ENCODE assay signal across 8 cellular contexts in the genomic region with DNA sequence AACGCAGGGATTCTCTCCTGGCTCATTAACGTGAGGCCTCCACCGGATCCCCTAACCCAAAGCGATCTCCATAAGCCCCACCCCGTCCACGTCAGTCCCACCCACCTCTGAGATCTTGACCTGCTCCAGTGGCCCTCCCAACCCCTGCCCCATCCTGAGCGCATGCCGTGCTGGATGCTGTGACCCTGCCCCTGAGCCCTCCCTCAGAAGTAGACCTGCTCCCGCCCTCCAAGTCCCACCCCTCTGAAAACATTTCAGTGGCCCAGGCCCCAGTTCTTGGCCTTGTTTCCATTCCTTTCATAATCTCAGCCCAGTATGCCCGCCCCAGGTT. TPM values are rescaled to one million over a fixed set of nuclear protein-coding genes. Genes with fewer than 3 reads are reported as not detected.
DNase-seq lines count a peak whose midpoint lies in the region; ATAC-seq, FAIRE-seq and TF ChIP-seq lines count a peak whose summit lies in the region.

No MANE protein-coding gene starts in this region.

- no peak overlapping the region for H3K27ac ChIP-seq in CD4-positive, alpha-beta T cell (ENCODE audit: low read depth, low read length)
- H3K27ac ChIP-seq in HEK293 (ENCODE audit: extremely low read depth, low read depth, low read length) (no peak overlapping the region), tibial nerve (no peak overlapping the region)

- no peaks in the 10 kb centered on the region for H3K9me3 ChIP-seq in CD4-positive, alpha-beta T cell (ENCODE audit: control insufficient read depth, low read length)
- no peaks in the 10 kb centered on the region for H3K9me3 ChIP-seq in HEK293 (ENCODE audit: control insufficient read depth, insufficient read depth, low read depth, low read length)
- H3K9me3 ChIP-seq in tibial nerve: no peaks in the 10 kb centered on the region

- no peak for TF ChIP-seq CTCF in CD4-positive, alpha-beta T cell (IDR thresholded peaks at IDR 0.05)
- TF ChIP-seq CTCF in HEK293 (tag by site-specific recombination; IDR thresholded peaks at IDR 0.05) (no peak), tibial nerve (IDR thresholded peaks at IDR 0.05) (no peak)

- H3K36me3 ChIP-seq in HEK293 (ENCODE audit: control insufficient read depth in 2 of 2, insufficient read depth in 1 of 2, low read length in 2 of 2) (no peaks in the 10 kb centered on the region), tibial nerve (no peaks in the 10 kb centered on the region)

- FAIRE-seq in H54 (lab: Jason Lieb, UNC): no peak

- no peaks in the 10 kb centered on the region for H3K27me3 ChIP-seq in CD4-positive, alpha-beta T cell (ENCODE audit: control insufficient read depth, insufficient read depth, low read length)
- H3K27me3 ChIP-seq in tibial nerve: peaks cover 0 to 34% of the 10 kb centered on the region in 2 donors

- POLR2A ChIA-PET in CD4-positive, alpha-beta T cell (lab: Charles Lee): no interaction called here
- POLR2A ChIA-PET in HEK293 (lab: Yijun Ruan, JAX): interaction anchor here (0.6 kb wide), 1 partner anchor 171 kb away, joined by 3 read pairs; no protein-coding TSS in a partner anchor
- POLR2A ChIA-PET in naive thymus-derived CD8-positive, alpha-beta T cell (lab: Charles Lee): no interaction called here

- 26 to 27% methylated on average over 9 to 10 of the region's 10 CpGs for WGBS in tibial nerve, 2 donors

- H3K27me3 Mint-ChIP-seq in CD4-positive, alpha-beta T cell: peaks cover 44% of the 10 kb centered on the region
- H3K27me3 Mint-ChIP-seq in central memory CD8-positive, alpha-beta T cell: peaks cover 42% of the 10 kb centered on the region
- peaks cover 0 to 27% (median 5%) of the 10 kb centered on the region in 5 donors for H3K27me3 Mint-ChIP-seq in naive thymus-derived CD8-positive, alpha-beta T cell

- ATAC-seq in CD4-positive, alpha-beta T cell (ENCODE audit: poor library complexity): no peak
- no peak for ATAC-seq in central memory CD8-positive, alpha-beta T cell (replicated peaks; ENCODE audit: extremely low read depth, poor library complexity, severe bottlenecking)
- no peak for ATAC-seq in naive thymus-derived CD8-positive, alpha-beta T cell
- no peak for ATAC-seq in GM21423 (IDR thresholded peaks at IDR 0.05; ENCODE audit: unreplicated experiment)

- no peak for TF ChIP-seq POLR2A in H54 (IDR thresholded peaks at IDR 0.05; ENCODE audit: low read depth, low read length)
- TF ChIP-seq POLR2A in tibial nerve (IDR thresholded peaks at IDR 0.05): no peak

- H3K27ac Mint-ChIP-seq in CD4-positive, alpha-beta T cell: no peak overlapping the region
- H3K27ac Mint-ChIP-seq in central memory CD8-positive, alpha-beta T cell (ENCODE audit: low read depth): peak overlapping the region; percentile 63
- peak overlapping the region in 7 of 10 donors; percentile 43 to 89 (median 72) for H3K27ac Mint-ChIP-seq in naive thymus-derived CD8-positive, alpha-beta T cell

- H3K36me3 Mint-ChIP-seq in CD4-positive, alpha-beta T cell (ENCODE audit: low read depth): no peaks in the 10 kb centered on the region
- peaks cover 7% of the 10 kb centered on the region for H3K36me3 Mint-ChIP-seq in central memory CD8-positive, alpha-beta T cell (ENCODE audit: insufficient read depth)
- H3K36me3 Mint-ChIP-seq in naive thymus-derived CD8-positive, alpha-beta T cell: no peaks in the 10 kb centered on the region

- H3K4me1 ChIP-seq in HEK293 (ENCODE audit: control insufficient read depth, insufficient read depth, low read length) (peaks cover 6% of the 10 kb centered on the region), tibial nerve (peaks cover 0 to 51% (median 17%) of the 10 kb centered on the region in 4 donors)

- no peak for TF ChIP-seq EP300 in tibial nerve (IDR thresholded peaks at IDR 0.05)

- peaks cover 47% of the 10 kb centered on the region for H3K4me1 Mint-ChIP-seq in CD4-positive, alpha-beta T cell (ENCODE audit: low read depth)
- H3K4me1 Mint-ChIP-seq in central memory CD8-positive, alpha-beta T cell: peaks cover 32% of the 10 kb centered on the region
- peaks cover 14 to 48% (median 41%) of the 10 kb centered on the region in 4 donors for H3K4me1 Mint-ChIP-seq in naive thymus-derived CD8-positive, alpha-beta T cell

- H3K4me3 ChIP-seq in HEK293 (ENCODE audit: low read depth, low read length) (no peak overlapping the region), tibial nerve (no peak overlapping the region)

- no peaks in the 10 kb centered on the region for H3K9me3 Mint-ChIP-seq in CD4-positive, alpha-beta T cell
- no peaks in the 10 kb centered on the region for H3K9me3 Mint-ChIP-seq in central memory CD8-positive, alpha-beta T cell
- no peaks in the 10 kb centered on the region for H3K9me3 Mint-ChIP-seq in naive thymus-derived CD8-positive, alpha-beta T cell

- intact Hi-C loops in CD4-positive, alpha-beta T cell (cut with DNase I, micrococcal nuclease): loop anchor here (1.0 to 5.0 kb wide), 3 partner anchors 93 to 169 kb away; a partner anchor contains a TSS

- CTCF ChIA-PET in CD4-positive, alpha-beta T cell (lab: Charles Lee): interaction anchor here (0.7 kb wide), 1 partner anchor 117 kb away, joined by 3 read pairs; no protein-coding TSS in a partner anchor
- CTCF ChIA-PET in HEK293 (lab: Yijun Ruan, JAX): interaction anchor here (11.2 kb wide), 1 partner anchor 95 kb away, joined by 170 read pairs; no protein-coding TSS in a partner anchor

- peak overlapping the region; percentile 67 for H3K4me3 Mint-ChIP-seq in CD4-positive, alpha-beta T cell
- H3K4me3 Mint-ChIP-seq in central memory CD8-positive, alpha-beta T cell: peak overlapping the region; percentile 68
- H3K4me3 Mint-ChIP-seq in naive thymus-derived CD8-positive, alpha-beta T cell: peak overlapping the region; percentile 49 to 86 (median 72)

- DNase-seq in CD4-positive, alpha-beta T cell: peak in 1 of 10 experiments; percentile 6
- DNase-seq in central memory CD8-positive, alpha-beta T cell (ENCODE audit: low spot score in 2 of 2): no peak
- no peak for DNase-seq in naive thymus-derived CD8-positive, alpha-beta T cell
- no peak for DNase-seq in H54 (ENCODE audit: insufficient read length, low spot score)
- no peak for DNase-seq in NOMO-1 (lab: John Stamatoyannopoulos, UW; ENCODE audit: unreplicated experiment in 2 of 2)
- DNase-seq in tibial nerve (ENCODE audit: low spot score in 2 of 2): no peak

TF ChIP-seq in HEK293, 187 proteins besides CTCF, POLR2A, EP300 and RAD21:
- TF ChIP-seq ZNF138 (tag by site-specific recombination; IDR thresholded peaks at IDR 0.05; ENCODE audit: borderline replicate concordance): no peak
- 0 out of 2 replicates have a peak, but pooled peaks have one; percentile 12 for TF ChIP-seq KLF8 (tag by site-specific recombination; IDR thresholded peaks at IDR 0.05)
- TF ChIP-seq KLF1 (tag by site-specific recombination; IDR thresholded peaks at IDR 0.05): peak; percentile 18; the same call in 1 of the 2 replicates
- TF ChIP-seq SP2 (tag by site-specific recombination; IDR thresholded peaks at IDR 0.05): peak; percentile 45

RNA-seq across cellular contexts. Expression of a gene that starts 19.9 kb away (rescaled TPM):
- total RNA-seq in CD4-positive, alpha-beta T cell: 10 to 100 TPM; 15.6 to 18.9 TPM
- total RNA-seq in naive thymus-derived CD8-positive, alpha-beta T cell: 10 to 100 TPM; 21.4 to 21.5 TPM
- polyA plus RNA-seq in naive thymus-derived CD8-positive, alpha-beta T cell: under 1 TPM in 1 of 3 donors, not detected in 2; 0.15 TPM
- 1 to 10 TPM in 1 of 4 donors, under 1 TPM in 2, not detected in 1; under 0.01 to 1.8 (median 0.59) TPM for total RNA-seq in tibial nerve

RNA-seq across cellular contexts. Expression of a gene that starts 22.6 kb away (rescaled TPM):
- 10 to 100 TPM; 23.4 to 25.3 TPM for total RNA-seq in CD4-positive, alpha-beta T cell
- 10 to 100 TPM; 72.2 to 77.7 TPM for total RNA-seq in naive thymus-derived CD8-positive, alpha-beta T cell
- polyA plus RNA-seq in naive thymus-derived CD8-positive, alpha-beta T cell: 10 to 100 TPM; 20.5 to 32.0 (median 28.2) TPM
- total RNA-seq in tibial nerve: 100 to 1,000 TPM in 1 of 4 donors, 10 to 100 TPM in 3; 56.7 to 114 (median 65.1) TPM

RNA-seq across cellular contexts. Expression of a gene that starts 36.4 kb away (rescaled TPM):
- total RNA-seq in CD4-positive, alpha-beta T cell: 1 to 10 TPM; 1.7 to 2.0 TPM
- total RNA-seq in naive thymus-derived CD8-positive, alpha-beta T cell: 1 to 10 TPM; 2.7 to 2.9 TPM
- under 1 TPM in 2 of 3 donors, not detected in 1; 0.39 to 0.42 TPM for polyA plus RNA-seq in naive thymus-derived CD8-positive, alpha-beta T cell
- 1 to 10 TPM in 2 of 4 donors, under 1 TPM in 2; 0.44 to 4.1 (median 1.5) TPM for total RNA-seq in tibial nerve

RNA-seq across cellular contexts. Expression of a gene that starts 46.0 kb away (rescaled TPM):
- total RNA-seq in CD4-positive, alpha-beta T cell: 10 to 100 TPM; 21.4 to 21.7 TPM
- 10 to 100 TPM; 39.1 to 41.2 TPM for total RNA-seq in naive thymus-derived CD8-positive, alpha-beta T cell
- polyA plus RNA-seq in naive thymus-derived CD8-positive, alpha-beta T cell: 10 to 100 TPM; 32.9 to 59.9 (median 40.3) TPM
- total RNA-seq in tibial nerve: 10 to 100 TPM; 15.1 to 33.1 (median 29.7) TPM

Comparison
In these comparisons a context has a peak if more than half of its experiments do, and no peak if none do; other contexts are left out.
1. RNA of a gene that starts 19.9 kb away (total RNA-seq): 21.4 to 21.5 TPM in naive thymus-derived CD8-positive, alpha-beta T cell and 15.6 to 18.9 TPM in CD4-positive, alpha-beta T cell; under 0.01 to 1.8 TPM in tibial nerve; every median in the first group is over 4 times any median in the second.
2. Peak in every context shown above with its lines, with median percentiles within 50 percentile points of each other: H3K4me3 Mint-ChIP-seq.